Comparison of ENCODE assay signal across 23 cellular contexts in genomic region chr12:89385965-89386537, GRCh38. TPM values are rescaled to one million over a fixed set of nuclear protein-coding genes. Genes with fewer than 3 reads are reported as not detected.
A peak's percentile ranks its signal among the peaks of the same experiment; 100 is the strongest.
DNase-seq lines count a peak whose midpoint lies in the region; ATAC-seq and TF ChIP-seq lines count a peak whose summit lies in the region.
"Had no signal": no experiment of that assay in that cellular context is flagged by ENCODE, and none has a peak within 500 bp of the region (broad histone marks: within the 10 kb centered on the region; RNA-seq: fewer than 3 reads in every experiment).

No MANE protein-coding gene starts in this region.

- intact Hi-C loops in spleen (cut with DNase I; ENCODE audit: low total_unique reads): no loop called here

- no peak overlapping the region for H2AK5ac ChIP-seq in neuronal stem cell (ENCODE audit: low read depth, low read length)

- no peak overlapping the region for H3K9ac ChIP-seq in neuronal stem cell (ENCODE audit: low read depth, low read length, poor library complexity)

- no peak overlapping the region for H2BK120ac ChIP-seq in neuronal stem cell (ENCODE audit: low read depth, low read length)

- no peak overlapping the region for H2BK12ac ChIP-seq in neuronal stem cell (ENCODE audit: low read length)

- H3K9me3 ChIP-seq in neuronal stem cell (replicated peaks in 1 of 2; ENCODE audit: control insufficient read depth in 2 of 2, insufficient read depth in 1 of 2, low read depth in 1 of 2, low read length in 2 of 2) (no peaks in the 10 kb centered on the region), spleen (no peaks in the 10 kb centered on the region)
- H3K9me3 ChIP-seq: lower lobe of right lung, MG63, prostate gland, SJSA1, tibial artery had no signal

- TF ChIP-seq CTCF in VCaP (conservative IDR thresholded peaks at IDR 0.05) (no peak), spleen (IDR thresholded peaks at IDR 0.05 in 8 of 11, conservative IDR thresholded peaks at IDR 0.05 in 3 of 11) (no peak)

- H3K79me1 ChIP-seq in neuronal stem cell (ENCODE audit: low read depth, low read length): no peaks in the 10 kb centered on the region

- no peak overlapping the region for H2BK15ac ChIP-seq in neuronal stem cell (ENCODE audit: low read length)

- no peak overlapping the region for H4K91ac ChIP-seq in neuronal stem cell (ENCODE audit: low read depth, low read length, poor library complexity)

- no peak overlapping the region for H2BK5ac ChIP-seq in neuronal stem cell (ENCODE audit: low read length)

- H3K4me2 ChIP-seq in neuronal stem cell (ENCODE audit: insufficient read depth, low read length, poor library complexity, severe bottlenecking): no peak overlapping the region

- TF ChIP-seq POLR2A in spleen (IDR thresholded peaks at IDR 0.05): no peak

- H3K4me3 ChIP-seq in neuronal stem cell (ENCODE audit: low read length in 2 of 2): no peak overlapping the region
- H3K4me3 ChIP-seq in spleen: no peak overlapping the region
- H3K4me3 ChIP-seq: lower lobe of right lung, MG63, prostate gland, SJSA1, tibial artery had no signal

- H3K18ac ChIP-seq in neuronal stem cell (ENCODE audit: low read length): peak overlapping the region; percentile 35

- peak overlapping the region; percentile 8 for H2AFZ ChIP-seq in neuronal stem cell (ENCODE audit: low read length)

- in situ Hi-C loops in G401 (cut with HindIII; ENCODE audit: low sequenced_read_pairs): no loop called here

- H3K27me3 ChIP-seq in neuronal stem cell (ENCODE audit: control insufficient read depth in 3 of 3, insufficient read depth in 3 of 3, low read depth in 1 of 3, low read length in 3 of 3) (no peaks in the 10 kb centered on the region), spleen (replicated peaks in 1 of 7) (no peaks in the 10 kb centered on the region)
- H3K27me3 ChIP-seq: MG63, SJSA1, tibial artery had no signal

- H3K36me3 ChIP-seq in neuronal stem cell (replicated peaks in 1 of 2; ENCODE audit: control insufficient read depth in 2 of 2, insufficient read depth in 2 of 2, low read length in 2 of 2) (no peaks in the 10 kb centered on the region), spleen (no peaks in the 10 kb centered on the region)
- H3K36me3 ChIP-seq: lower lobe of right lung, MG63, prostate gland, SJSA1, tibial artery had no signal

- DNase-seq in G401 (ENCODE audit: low spot score) (peak; percentile 47), left kidney (ENCODE audit: low read depth, low spot score) (peak; percentile 61), neuronal stem cell (ENCODE audit: low spot score) (no peak), spleen (no peak), amniotic stem cell (lab: John Stamatoyannopoulos, UW) (no peak)
- DNase-seq: activated CD4-positive, alpha-beta T cell treated with anti-CD3 and anti-CD28 coated beads, Interleukin-2, amount 50 U/mL, for 4 hours; activated gamma-delta T cell treated with Interleukin-2 at 50 U/mL for 16 hours; CD4-positive, CD25-positive, alpha-beta regulatory T cell; DMS79; immature natural killer cell; lower lobe of right lung; MG63; naive thymus-derived CD4-positive, alpha-beta T cell; NCI-H226; stimulated activated CD4-positive, alpha-beta T cell treated with anti-CD3 and anti-CD28 coated beads, Interleukin-2, amount 100 ng/mL, for 48 hours; stimulated activated naive CD8-positive, alpha-beta T cell treated with anti-CD3 and anti-CD28 coated beads, Interleukin-15, Interleukin-2, amounts not matched to agents 100 U/mL and 50 U/mL, for 24 hours; tibial artery had no signal

- no CpG with 5 or more reads among the region's 7 CpGs for WGBS in neuronal stem cell (ENCODE audit: extremely low coverage in 2 of 2, insufficient read length in 2 of 2, insufficient replicate concordance in 1 of 2), 2 donors
- 66 to 90% (median 87%) methylated on average over 7 of the region's 7 CpGs for WGBS in spleen, 5 donors

- no peak overlapping the region for H4K8ac ChIP-seq in neuronal stem cell (ENCODE audit: low read depth, low read length)

- peaks cover 17 to 19% of the 10 kb centered on the region in 2 donors for H3K4me1 ChIP-seq in neuronal stem cell (ENCODE audit: control insufficient read depth in 2 of 2, insufficient read depth in 1 of 2, low read depth in 1 of 2, low read length in 2 of 2)
- H3K4me1 ChIP-seq in spleen: peaks cover 17 to 86% (median 46%) of the 10 kb centered on the region in 6 donors

- H3K27ac ChIP-seq in VCaP: peak overlapping the region; percentile 94
- no peak overlapping the region for H3K27ac ChIP-seq in neuronal stem cell (replicated peaks; ENCODE audit: low read length)
- H3K27ac ChIP-seq in spleen: peak overlapping the region in 1 of 8 donors; percentile 35
- H3K27ac ChIP-seq: lower lobe of right lung, SJSA1, tibial artery had no signal

- no peak overlapping the region for H3K14ac ChIP-seq in neuronal stem cell (ENCODE audit: low read length)

- no peak overlapping the region for H3K4ac ChIP-seq in neuronal stem cell (ENCODE audit: low read length)

- ATAC-seq in HG03442 (IDR thresholded peaks at IDR 0.05; ENCODE audit: unreplicated experiment) (no peak), GM18867 (IDR thresholded peaks at IDR 0.05; ENCODE audit: unreplicated experiment) (no peak)
- ATAC-seq: HCT116; lower lobe of right lung; naive thymus-derived CD4-positive, alpha-beta T cell; stimulated activated naive CD8-positive, alpha-beta T cell treated with anti-CD3 and anti-CD28 coated beads, Interleukin-15, Interleukin-2, amounts not matched to agents 100 U/mL and 50 U/mL, for 24 hours had no signal

- no peak overlapping the region for H3K23ac ChIP-seq in neuronal stem cell (ENCODE audit: low read depth, low read length, poor library complexity)

RNA-seq across cellular contexts. Expression of gene DUSP6, which starts 33.8 kb away (rescaled TPM):
- 233 and 289 TPM in 2 replicates for total RNA-seq in G401 (2014; rRNA removed; shearing (Covaris generic))
- polyA plus RNA-seq in neuronal stem cell (2013, experiment 1 of 2): 22.5 TPM
- polyA plus RNA-seq in neuronal stem cell (2013, experiment 2 of 2): 21.8 TPM
- total RNA-seq in spleen: 100 to 1,000 TPM; 104 to 193 (median 143) TPM
- 10 to 100 TPM; 34.7 to 43.0 (median 35.1) TPM for polyA plus RNA-seq in spleen

Comparison
In these comparisons a context has a peak if more than half of its experiments do, and no peak if none do; other contexts are left out.
1. DNase-seq: peak in G401 (single experiment) and left kidney (single experiment); none in neuronal stem cell (single experiment), spleen (single experiment) and amniotic stem cell (single experiment).